10 cellular contexts compared by ENCODE assay signal in genomic region chr11:74288161-74288560, GRCh38. TPM values are rescaled to one million over a fixed set of nuclear protein-coding genes. Genes with fewer than 3 reads are reported as not detected.
DNase-seq lines count a peak whose midpoint lies in the region; ATAC-seq and TF ChIP-seq lines count a peak whose summit lies in the region.
"Had no signal": no experiment of that assay in that cellular context is flagged by ENCODE, and none has a peak within 500 bp of the region (broad histone marks: within the 10 kb centered on the region; RNA-seq: fewer than 3 reads in every experiment).

No MANE protein-coding gene starts in this region.

- peak; percentile 34 for DNase-seq in activated naive CD4-positive, alpha-beta T cell treated with anti-CD3 and anti-CD28 coated beads for 36 hours
- DNase-seq in activated naive CD4-positive, alpha-beta T cell (lab: John Stamatoyannopoulos, UW) = no peak
- DNase-seq in RWPE2 (ENCODE audit: low spot score) = no peak
- peak; percentile 98 for DNase-seq in fibroblast of pulmonary artery (ENCODE audit: low read depth)
- DNase-seq in stromal cell of bone marrow (ENCODE audit: low read depth) = peak; percentile 95
- no peak for DNase-seq in NCI-H2196 treated with DMSO at 0.1 percent for 48 hours (lab: John Stamatoyannopoulos, UW; ENCODE audit: unreplicated experiment)
- DNase-seq in Karpas-422 = no peak
- DNase-seq: CD8-positive, alpha-beta T cell; NCI-H526 treated with DMSO at 0.1 percent for 48 hours had no signal

- H3K4me1 Mint-ChIP-seq in activated naive CD4-positive, alpha-beta T cell treated with anti-CD3 and anti-CD28 coated beads for 36 hours (ENCODE audit: low read depth) = peaks cover 3% of the 10 kb centered on the region

- H3K4me3 Mint-ChIP-seq in activated naive CD4-positive, alpha-beta T cell treated with anti-CD3 and anti-CD28 coated beads for 36 hours = no peak overlapping the region
- H3K4me3 Mint-ChIP-seq: CD8-positive, alpha-beta T cell had no signal

- no peak for TF ChIP-seq CTCF in RWPE2 (IDR thresholded peaks at IDR 0.05; ENCODE audit: poor library complexity, severe bottlenecking)
- no peak for TF ChIP-seq CTCF in fibroblast of pulmonary artery (IDR thresholded peaks at IDR 0.05; ENCODE audit: low read length, missing control alignments)

- H3K4me1 ChIP-seq in RWPE2 (ENCODE audit: insufficient read depth, poor library complexity, severe bottlenecking) (peaks cover 5% of the 10 kb centered on the region), Karpas-422 (ENCODE audit: low read length) (no peaks in the 10 kb centered on the region)

- no peaks in the 10 kb centered on the region for H3K9me3 Mint-ChIP-seq in activated naive CD4-positive, alpha-beta T cell treated with anti-CD3 and anti-CD28 coated beads for 36 hours
- H3K9me3 Mint-ChIP-seq: CD8-positive, alpha-beta T cell had no signal

- ATAC-seq in RWPE2 (ENCODE audit: low read depth) (peak; percentile 94), GM18505 (IDR thresholded peaks at IDR 0.05; ENCODE audit: unreplicated experiment) (no peak)
- ATAC-seq: CD8-positive, alpha-beta T cell had no signal

- H3K9me2 ChIP-seq in Karpas-422 (replicated peaks; ENCODE audit: insufficient read depth, low read length) = no peaks in the 10 kb centered on the region

- no peak overlapping the region for H2AFZ ChIP-seq in Karpas-422 (ENCODE audit: low read length)

- intact Hi-C loops in activated naive CD4-positive, alpha-beta T cell treated with anti-CD3 and anti-CD28 coated beads for 36 hours (cut with micrococcal nuclease) = no loop called here

- no peak for TF ChIP-seq POLR2A in GM18505 (IDR thresholded peaks at IDR 0.05; ENCODE audit: borderline replicate concordance, extremely low read depth, insufficient read depth, insufficient read length)

- H3K27ac ChIP-seq in RWPE2 (ENCODE audit: poor library complexity, severe bottlenecking) (peak overlapping the region; percentile 37), Karpas-422 (ENCODE audit: low read length) (no peak overlapping the region)

- no peaks in the 10 kb centered on the region for H3K36me3 Mint-ChIP-seq in activated naive CD4-positive, alpha-beta T cell treated with anti-CD3 and anti-CD28 coated beads for 36 hours (ENCODE audit: low read depth)
- H3K36me3 Mint-ChIP-seq: CD8-positive, alpha-beta T cell had no signal

- H3K79me2 ChIP-seq in Karpas-422 (ENCODE audit: low read length) = no peaks in the 10 kb centered on the region

- H3K36me3 ChIP-seq in RWPE2 (ENCODE audit: low read depth) = no peaks in the 10 kb centered on the region
- H3K36me3 ChIP-seq in Karpas-422 (ENCODE audit: insufficient read depth, low read length) = no peaks in the 10 kb centered on the region

- H3K27me3 ChIP-seq in RWPE2 (ENCODE audit: insufficient read depth, poor library complexity, severe bottlenecking) (no peaks in the 10 kb centered on the region), Karpas-422 (ENCODE audit: low read length) (no peaks in the 10 kb centered on the region)

- no peaks in the 10 kb centered on the region for H4K20me1 ChIP-seq in Karpas-422 (ENCODE audit: insufficient read depth, low read depth, low read length)

- peaks cover 3% of the 10 kb centered on the region for H3K27me3 Mint-ChIP-seq in activated naive CD4-positive, alpha-beta T cell treated with anti-CD3 and anti-CD28 coated beads for 36 hours (ENCODE audit: low read depth)

- H3K9me3 ChIP-seq in RWPE2 (ENCODE audit: severe bottlenecking) (no peaks in the 10 kb centered on the region), Karpas-422 (ENCODE audit: low read length) (no peaks in the 10 kb centered on the region)

- no peak overlapping the region for H3K27ac Mint-ChIP-seq in activated naive CD4-positive, alpha-beta T cell treated with anti-CD3 and anti-CD28 coated beads for 36 hours
- H3K27ac Mint-ChIP-seq: CD8-positive, alpha-beta T cell had no signal

- H3K4me3 ChIP-seq in RWPE2 (ENCODE audit: severe bottlenecking) = no peak overlapping the region
- no peak overlapping the region for H3K4me3 ChIP-seq in fibroblast of pulmonary artery (replicated peaks; ENCODE audit: low read depth, low read length)
- no peak overlapping the region for H3K4me3 ChIP-seq in Karpas-422 (ENCODE audit: low read length)

- CTCF ChIA-PET in activated naive CD4-positive, alpha-beta T cell treated with anti-CD3 and anti-CD28 coated beads for 36 hours (lab: Charles Lee) = no interaction called here

- no peak overlapping the region for H3K9ac ChIP-seq in Karpas-422 (ENCODE audit: low read length)

- no peak overlapping the region for H3K4me2 ChIP-seq in Karpas-422 (ENCODE audit: low read depth, low read length, poor library complexity, severe bottlenecking)

RNA-seq across cellular contexts. Expression of gene P4HA3, which starts 23.3 kb away (rescaled TPM):
- not detected for total RNA-seq in activated naive CD4-positive, alpha-beta T cell treated with anti-CD3 and anti-CD28 coated beads for 36 hours
- total RNA-seq in Karpas-422 (2014; rRNA removed; shearing (Covaris generic); ENCODE audit: low replicate concordance) = not detected in 2 replicates
- total RNA-seq: CD8-positive, alpha-beta T cell had no signal

Comparison
In these comparisons a context has a peak if more than half of its experiments do, and no peak if none do; other contexts are left out.
1. DNase-seq: peak in activated naive CD4-positive, alpha-beta T cell treated with anti-CD3 and anti-CD28 coated beads for 36 hours (single experiment), fibroblast of pulmonary artery (single experiment) and stromal cell of bone marrow (single experiment); none in activated naive CD4-positive, alpha-beta T cell (0 of 4), RWPE2 (single experiment), NCI-H2196 treated with DMSO at 0.1 percent for 48 hours (single experiment) and Karpas-422 (single experiment).